10 cellular contexts compared by ENCODE assay signal in the genomic region with DNA sequence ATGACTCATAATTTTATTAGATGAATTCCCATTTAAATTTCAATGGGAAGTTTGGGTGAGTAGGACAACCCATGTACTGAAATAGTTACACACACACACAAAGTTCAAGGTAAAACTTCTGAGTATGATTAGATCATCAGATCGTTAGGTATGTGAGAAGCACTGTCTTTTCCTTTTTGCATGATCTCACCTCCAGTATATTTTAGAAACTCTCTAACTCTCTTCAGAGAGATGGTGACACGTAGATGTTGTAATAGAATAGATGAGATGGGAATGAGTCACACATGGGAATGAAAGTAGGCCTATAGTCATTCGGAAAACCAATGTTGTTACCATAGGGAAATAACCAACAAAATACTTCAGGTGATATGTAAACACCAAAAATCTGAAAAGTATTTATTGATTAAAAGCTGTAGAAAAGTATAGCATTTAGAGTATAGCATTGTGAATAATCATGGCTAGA. TPM values are rescaled to one million over a fixed set of nuclear protein-coding genes. Genes with fewer than 3 reads are reported as not detected.
DNase-seq lines count a peak whose midpoint lies in the region; ATAC-seq, FAIRE-seq and TF ChIP-seq lines count a peak whose summit lies in the region.
"Had no signal": no experiment of that assay in that cellular context is flagged by ENCODE, and none has a peak within 500 bp of the region (broad histone marks: within the 10 kb centered on the region; RNA-seq: fewer than 3 reads in every experiment).

No MANE protein-coding gene starts in this region.

- no peak overlapping the region for H3K4me3 ChIP-seq in IMR-90 (ENCODE audit: insufficient read depth, low read depth, low read length)
- no peak overlapping the region for H3K4me3 ChIP-seq in pancreas
- H3K4me3 ChIP-seq: left ventricle myocardium inferior had no signal

- H4K20me1 ChIP-seq in IMR-90 (ENCODE audit: insufficient read depth, low read length): no peaks in the 10 kb centered on the region

- H2BK5ac ChIP-seq in IMR-90 (ENCODE audit: low read depth, low read length, poor library complexity, severe bottlenecking): peak overlapping the region; percentile 100

- H3K9me1 ChIP-seq in IMR-90 (ENCODE audit: insufficient read depth, low read length): peaks cover 12% of the 10 kb centered on the region; the same call in 1 of the 2 replicates

- H3K79me1 ChIP-seq in IMR-90 (ENCODE audit: low read depth in 1 of 2, low read length in 2 of 2): no peaks in the 10 kb centered on the region

- H3K9ac ChIP-seq in IMR-90 (ENCODE audit: low read depth, low read length): no peak overlapping the region

- H3K27ac ChIP-seq in IMR-90 (ENCODE audit: insufficient read depth, low read length): no peak overlapping the region
- H3K27ac ChIP-seq in pancreas: peak overlapping the region in 2 of 4 donors; percentile 49 to 73
- H3K27ac ChIP-seq: left ventricle myocardium inferior had no signal

- no peaks in the 10 kb centered on the region for H3K36me3 Mint-ChIP-seq in MCF 10A (ENCODE audit: insufficient read depth, unreplicated experiment)
- no peaks in the 10 kb centered on the region for H3K36me3 Mint-ChIP-seq in activated CD4-positive, alpha-beta T cell treated with anti-CD3 and anti-CD28 coated beads, Interleukin-2, amount 10 ng/mL, durations not matched to agents 7 days and 5 days (ENCODE audit: low read depth)
- H3K36me3 Mint-ChIP-seq: brain had no signal

- intact Hi-C loops in IMR-90 (cut with micrococcal nuclease): loop anchor here (1.0 kb wide), 1 partner anchor 41 kb away; no protein-coding TSS in a partner anchor
- intact Hi-C loops in MCF 10A (cut with micrococcal nuclease): loop anchor here (10.0 kb wide), 1 partner anchor 150 kb away; a partner anchor contains a TSS
- intact Hi-C loops in pancreas (cut with DNase I): no loop called here

- H3K36me3 ChIP-seq in IMR-90 (ENCODE audit: control insufficient read depth, insufficient read depth, low read length): no peaks in the 10 kb centered on the region
- no peaks in the 10 kb centered on the region for H3K36me3 ChIP-seq in pancreas
- H3K36me3 ChIP-seq: left ventricle myocardium inferior had no signal

- no peak overlapping the region; the same call in 1 of the 2 replicates for H4K5ac ChIP-seq in IMR-90 (ENCODE audit: low read depth, low read length)

- peak; percentile 85 for DNase-seq in GM04504 (ENCODE audit: low read depth)
- DNase-seq in IMR-90: peak; percentile 98
- peak; percentile 87 for DNase-seq in MCF 10A (ENCODE audit: unreplicated experiment)
- no peak for DNase-seq in pancreas
- no peak for DNase-seq in activated CD4-positive, alpha-beta T cell treated with anti-CD3 and anti-CD28 coated beads, Interleukin-2, amount 10 ng/mL, durations not matched to agents 7 days and 5 days
- DNase-seq in NCI-H2081 treated with DMSO at 0.1 percent for 48 hours (lab: John Stamatoyannopoulos, UW): no peak
- DNase-seq: left ventricle myocardium inferior had no signal

- H2BK20ac ChIP-seq in IMR-90 (ENCODE audit: low read depth, low read length): no peak overlapping the region

- dilution Hi-C loops in IMR-90 (cut with HindIII; ENCODE audit: low sequenced_read_pairs, unreplicated experiment): no loop called here

- H3K27ac Mint-ChIP-seq in MCF 10A (ENCODE audit: low read depth, unreplicated experiment): peak overlapping the region; percentile 98
- H3K27ac Mint-ChIP-seq in activated CD4-positive, alpha-beta T cell treated with anti-CD3 and anti-CD28 coated beads, Interleukin-2, amount 10 ng/mL, durations not matched to agents 7 days and 5 days: no peak overlapping the region

- peak; percentile 10; the same call in 1 of the 2 replicates for TF ChIP-seq RAD21 in IMR-90 (IDR thresholded peaks at IDR 0.05; ENCODE audit: low read length)

- POLR2A ChIA-PET in IMR-90 (lab: Charles Lee; ENCODE audit: unreplicated experiment) (no interaction called here), MCF 10A (lab: Yijun Ruan, JAX) (interaction anchor here (0.6 to 3.0 kb wide), 8 partner anchors 37 to 766 kb away, joined by 3 to 12 read pairs (median 3); no protein-coding TSS in a partner anchor)
- POLR2A ChIA-PET in activated CD4-positive, alpha-beta T cell treated with anti-CD3 and anti-CD28 coated beads, Interleukin-2, amount 10 ng/mL, durations not matched to agents 7 days and 5 days (lab: Charles Lee): no interaction called here

- no peak for TF ChIP-seq CTCF in IMR-90 (conservative IDR thresholded peaks at IDR 0.05; ENCODE audit: low read depth, low read length)
- TF ChIP-seq CTCF in MCF 10A (IDR thresholded peaks at IDR 0.05; ENCODE audit: unreplicated experiment): no peak
- no peak for TF ChIP-seq CTCF in pancreas (IDR thresholded peaks at IDR 0.05)

- H3K27me3 ChIP-seq in IMR-90 (ENCODE audit: control insufficient read depth, insufficient read depth, low read length): no peaks in the 10 kb centered on the region
- H3K27me3 ChIP-seq in pancreas: no peaks in the 10 kb centered on the region

- H3K4me2 ChIP-seq in IMR-90 (ENCODE audit: low read depth, low read length): peak overlapping the region; percentile 35; the same call in 1 of the 2 replicates

- no peak overlapping the region for H2AFZ ChIP-seq in IMR-90 (replicated peaks; ENCODE audit: low read length, poor library complexity)

- no peak overlapping the region for H3K4me3 Mint-ChIP-seq in MCF 10A (ENCODE audit: unreplicated experiment)
- H3K4me3 Mint-ChIP-seq in activated CD4-positive, alpha-beta T cell treated with anti-CD3 and anti-CD28 coated beads, Interleukin-2, amount 10 ng/mL, durations not matched to agents 7 days and 5 days: no peak overlapping the region
- H3K4me3 Mint-ChIP-seq: brain had no signal

- H3K23ac ChIP-seq in IMR-90 (ENCODE audit: low read depth, low read length): no peak overlapping the region

- H3K18ac ChIP-seq in IMR-90 (ENCODE audit: low read depth, low read length): no peak overlapping the region; the same call in 1 of the 2 replicates

- H3K4me1 ChIP-seq in IMR-90 (ENCODE audit: control insufficient read depth, insufficient read depth, low read length) (peaks cover 12% of the 10 kb centered on the region), pancreas (peaks cover 0 to 5% (median 0%) of the 10 kb centered on the region in 3 donors)
- H3K4me1 ChIP-seq: left ventricle myocardium inferior had no signal

- no peak for TF ChIP-seq POLR2A in IMR-90 (IDR thresholded peaks at IDR 0.05; ENCODE audit: low read depth, low read length)

- WGBS in IMR-90 (ENCODE audit: extremely low coverage in 2 of 2, insufficient read length in 1 of 2), 2 experiments: no CpG with 5 or more reads among the region's 3 CpGs
- WGBS in pancreas, 2 donors: 38 to 64% methylated on average over 3 of the region's 3 CpGs

- FAIRE-seq in pancreas (lab: Jason Lieb, UNC): no peak

- no peak overlapping the region for H2AK9ac ChIP-seq in IMR-90 (replicated peaks; ENCODE audit: low read depth, low read length, poor library complexity)

- H3K27me3 Mint-ChIP-seq in MCF 10A (ENCODE audit: insufficient read depth, unreplicated experiment): no peaks in the 10 kb centered on the region
- H3K27me3 Mint-ChIP-seq in activated CD4-positive, alpha-beta T cell treated with anti-CD3 and anti-CD28 coated beads, Interleukin-2, amount 10 ng/mL, durations not matched to agents 7 days and 5 days: peaks cover 20% of the 10 kb centered on the region

- BruUV-seq in IMR-90 (replicated peaks; lab: Mats Ljungman, UMichigan): no TSS peak
- BruUV-seq in MCF 10A (replicated peaks; lab: Mats Ljungman, UMichigan): no TSS peak

- ATAC-seq in IMR-90 (ENCODE audit: low read depth) (peak; percentile 83), pancreas (peak in 3 of 4 donors; percentile 51 to 86 (median 83)), HG02970 (IDR thresholded peaks at IDR 0.05; ENCODE audit: low FRiP score, unreplicated experiment) (no peak), HG02840 (IDR thresholded peaks at IDR 0.05; ENCODE audit: low FRiP score, unreplicated experiment) (no peak)

- H4K91ac ChIP-seq in IMR-90 (ENCODE audit: insufficient read depth, low read depth, low read length): no peak overlapping the region

- no peak overlapping the region for H2BK120ac ChIP-seq in IMR-90 (ENCODE audit: low read depth, low read length)

- H3K4me1 Mint-ChIP-seq in MCF 10A (ENCODE audit: insufficient read depth, unreplicated experiment): peaks cover 16% of the 10 kb centered on the region
- H3K4me1 Mint-ChIP-seq in activated CD4-positive, alpha-beta T cell treated with anti-CD3 and anti-CD28 coated beads, Interleukin-2, amount 10 ng/mL, durations not matched to agents 7 days and 5 days: no peaks in the 10 kb centered on the region

- H3K9me3 ChIP-seq in IMR-90 (ENCODE audit: control insufficient read depth, insufficient read depth, low read length): no peaks in the 10 kb centered on the region
- H3K9me3 ChIP-seq in pancreas: no peaks in the 10 kb centered on the region
- H3K9me3 ChIP-seq: left ventricle myocardium inferior had no signal

- peak overlapping the region in 1 of 2 experiments; percentile 88; a peak in 1 of 4 replicates for H4K8ac ChIP-seq in IMR-90 (ENCODE audit: low read depth in 2 of 2, low read length in 2 of 2)

- no peak overlapping the region for H3K56ac ChIP-seq in IMR-90 (ENCODE audit: extremely low read depth, insufficient read depth, low read length)

- H3K14ac ChIP-seq in IMR-90 (replicated peaks; ENCODE audit: low read depth, low read length): peak overlapping the region; percentile 46; the same call in 1 of the 2 replicates

- H2AK5ac ChIP-seq in IMR-90 (ENCODE audit: low read depth, low read length): no peak overlapping the region

- CTCF ChIA-PET in IMR-90 (lab: Yijun Ruan, JAX) (interaction anchor here (1.1 to 1.5 kb wide), 2 partner anchors 633 to 748 kb away, joined by 3 to 6 read pairs; no protein-coding TSS in a partner anchor), MCF 10A (lab: Yijun Ruan, JAX) (interaction anchor here (0.7 to 4.3 kb wide), 5 partner anchors 58 to 752 kb away, joined by 3 to 27 read pairs (median 5); no protein-coding TSS in a partner anchor)
- CTCF ChIA-PET in activated CD4-positive, alpha-beta T cell treated with anti-CD3 and anti-CD28 coated beads, Interleukin-2, amount 10 ng/mL, durations not matched to agents 7 days and 5 days (lab: Charles Lee): interaction anchor here (1.9 kb wide), 1 partner anchor 14 kb away, joined by 4 read pairs; no protein-coding TSS in a partner anchor

- in situ Hi-C loops in IMR-90 (cut with MboI; ENCODE audit: low sequenced_read_pairs): no loop called here

- no peaks in the 10 kb centered on the region for H3K9me3 Mint-ChIP-seq in MCF 10A (ENCODE audit: unreplicated experiment)
- no peaks in the 10 kb centered on the region for H3K9me3 Mint-ChIP-seq in activated CD4-positive, alpha-beta T cell treated with anti-CD3 and anti-CD28 coated beads, Interleukin-2, amount 10 ng/mL, durations not matched to agents 7 days and 5 days
- H3K9me3 Mint-ChIP-seq: brain had no signal

- H3K4ac ChIP-seq in IMR-90 (ENCODE audit: low read depth, low read length): peak overlapping the region; percentile 79; the same call in 1 of the 2 replicates

- peak overlapping the region; percentile 99; the same call in 2 of the 3 replicates for H2BK15ac ChIP-seq in IMR-90 (ENCODE audit: low read depth, low read length)

RNA-seq across cellular contexts. Expression of a gene that starts 22.2 kb away (rescaled TPM):
- total RNA-seq in IMR-90 (2012; rRNA removed) (0.28 and 0.36 TPM in 2 replicates), MCF 10A (2022) (not detected in 2 replicates), pancreas (10 to 100 TPM in 2 of 6 donors, 1 to 10 TPM in 1, under 1 TPM in 3; 0.78 to 17.7 (median 1.1) TPM)
- polyA plus RNA-seq in IMR-90 (2012; rRNA removed) (0.32 and 0.39 TPM in 2 replicates), pancreas (1 to 10 TPM in 1 of 2 donors, under 1 TPM in 1; 0.59 to 7.6 TPM)
- 0.11 and 0.41 TPM in 2 replicates for polyA plus RNA-seq in IMR-90 (2012; cell fraction: cytosol; rRNA removed)
- 0.09 and 0.17 TPM in 2 replicates for polyA plus RNA-seq in IMR-90 (2012; cell fraction: nucleus; rRNA removed; ENCODE audit: low replicate concordance)
- not detected for total RNA-seq in activated CD4-positive, alpha-beta T cell treated with anti-CD3 and anti-CD28 coated beads, Interleukin-2, amount 10 ng/mL, durations not matched to agents 7 days and 5 days

RNA-seq across cellular contexts. Expression of a gene that starts 30.2 kb away (rescaled TPM):
- not detected in 2 replicates for total RNA-seq in IMR-90 (2012; rRNA removed)
- not detected in 2 replicates for polyA plus RNA-seq in IMR-90 (2012; rRNA removed)
- polyA plus RNA-seq in IMR-90 (2012; cell fraction: cytosol; rRNA removed): not detected in 2 replicates
- polyA plus RNA-seq in IMR-90 (2012; cell fraction: nucleus; rRNA removed; ENCODE audit: low replicate concordance): not detected in 2 replicates
- total RNA-seq in MCF 10A (2022): not detected in 2 replicates
- under 1 TPM in 1 of 6 donors, not detected in 5; 0.63 TPM for total RNA-seq in pancreas
- under 1 TPM in 1 of 2 donors, not detected in 1; 0.46 TPM for polyA plus RNA-seq in pancreas
- not detected for total RNA-seq in activated CD4-positive, alpha-beta T cell treated with anti-CD3 and anti-CD28 coated beads, Interleukin-2, amount 10 ng/mL, durations not matched to agents 7 days and 5 days
- total RNA-seq: left ventricle myocardium inferior had no signal

RNA-seq across cellular contexts. Expression of a gene that starts 48.2 kb away (rescaled TPM):
- total RNA-seq in IMR-90 (2012; rRNA removed) (not detected in 2 replicates), MCF 10A (2022) (not detected in 2 replicates), pancreas (not detected)
- polyA plus RNA-seq in IMR-90 (2012; rRNA removed) (not detected in 2 replicates), pancreas (not detected)
- polyA plus RNA-seq in IMR-90 (2012; cell fraction: cytosol; rRNA removed): 0.02 and 0.54 TPM in 2 replicates
- not detected in 2 replicates for polyA plus RNA-seq in IMR-90 (2012; cell fraction: nucleus; rRNA removed; ENCODE audit: low replicate concordance)
- total RNA-seq in activated CD4-positive, alpha-beta T cell treated with anti-CD3 and anti-CD28 coated beads, Interleukin-2, amount 10 ng/mL, durations not matched to agents 7 days and 5 days: not detected
- total RNA-seq: left ventricle myocardium inferior had no signal

RNA-seq across cellular contexts. Expression of a gene that starts 51.5 kb away (rescaled TPM):
- total RNA-seq in IMR-90 (2012; rRNA removed) (not detected in 2 replicates), MCF 10A (2022) (not detected in 2 replicates), pancreas (not detected)
- polyA plus RNA-seq in IMR-90 (2012; rRNA removed) (0.15 TPM in 1 of 2 replicates, not detected in the other), pancreas (not detected)
- 0.08 and 0.16 TPM in 2 replicates for polyA plus RNA-seq in IMR-90 (2012; cell fraction: cytosol; rRNA removed)
- polyA plus RNA-seq in IMR-90 (2012; cell fraction: nucleus; rRNA removed; ENCODE audit: low replicate concordance): 0.09 TPM in 1 of 2 replicates, not detected in the other
- not detected for total RNA-seq in activated CD4-positive, alpha-beta T cell treated with anti-CD3 and anti-CD28 coated beads, Interleukin-2, amount 10 ng/mL, durations not matched to agents 7 days and 5 days
- total RNA-seq: left ventricle myocardium inferior had no signal

Comparison
In these comparisons a context has a peak if more than half of its experiments do, and no peak if none do; other contexts are left out.
1. DNase-seq: peak in GM04504 (single experiment), IMR-90 (single experiment) and MCF 10A (single experiment); none in pancreas (0 of 6), activated CD4-positive, alpha-beta T cell treated with anti-CD3 and anti-CD28 coated beads, Interleukin-2, amount 10 ng/mL, durations not matched to agents 7 days and 5 days (single experiment) and NCI-H2081 treated with DMSO at 0.1 percent for 48 hours (single experiment).
2. ATAC-seq: peak in IMR-90 (single experiment) and pancreas (3 of 4); none in HG02970 (single experiment) and HG02840 (single experiment).
3. intact Hi-C loops: an anchor here in IMR-90 (1.0 kb wide) and MCF 10A (10.0 kb wide); none called in pancreas.